Comparison of ENCODE assay signal across 8 cellular contexts in genomic region chr20:47318596-47319516, GRCh38. TPM values are rescaled to one million over a fixed set of nuclear protein-coding genes. Genes with fewer than 3 reads are reported as not detected.
A peak's percentile ranks its signal among the peaks of the same experiment; 100 is the strongest.
DNase-seq lines count a peak whose midpoint lies in the region; ATAC-seq and TF ChIP-seq lines count a peak whose summit lies in the region.

No MANE protein-coding gene starts in this region.

- H3K4me1 Mint-ChIP-seq in activated T-helper 2 cell treated with anti-CD3 and anti-CD28 coated beads, Interferon-gamma antibody, Interleukin-2, Interleukin-4, amounts not matched to agents 10 μg/mL and 5 μg/mL and 100 μg/mL, durations not matched to agents 14 hours and 24 hours and 36 hours (ENCODE audit: low read depth): peaks cover 48% of the 10 kb centered on the region
- peaks cover 61% of the 10 kb centered on the region for H3K4me1 Mint-ChIP-seq in nephron

- TF ChIP-seq CTCF in C4-2B (conservative IDR thresholded peaks at IDR 0.05) (no peak), nephron (IDR thresholded peaks at IDR 0.05; ENCODE audit: unreplicated experiment in 3 of 3) (no peak)

- peaks cover 17% of the 10 kb centered on the region for H3K36me3 Mint-ChIP-seq in activated T-helper 2 cell treated with anti-CD3 and anti-CD28 coated beads, Interferon-gamma antibody, Interleukin-2, Interleukin-4, amounts not matched to agents 10 μg/mL and 5 μg/mL and 100 μg/mL, durations not matched to agents 14 hours and 24 hours and 36 hours (ENCODE audit: low read depth)
- no peaks in the 10 kb centered on the region for H3K36me3 Mint-ChIP-seq in nephron (ENCODE audit: low read depth)

- peak; percentile 72 for DNase-seq in LHCN-M2 (ENCODE audit: low read depth)
- DNase-seq in activated T-helper 2 cell treated with anti-CD3 and anti-CD28 coated beads, Interferon-gamma antibody, Interleukin-2, Interleukin-4, amounts not matched to agents 10 μg/mL and 5 μg/mL and 100 μg/mL, durations not matched to agents 14 hours and 24 hours and 36 hours (ENCODE audit: low spot score): peak; percentile 9
- peak; percentile 76 for DNase-seq in globus pallidus (ENCODE audit: low spot score)
- DNase-seq in activated gamma-delta T cell treated with Interleukin-2 at 50 U/mL for 16 hours: no peak

- no peak for ATAC-seq in GM19455 (IDR thresholded peaks at IDR 0.05; ENCODE audit: unreplicated experiment)
- no peak for ATAC-seq in GM21367 (IDR thresholded peaks at IDR 0.05; ENCODE audit: unreplicated experiment)

- peak overlapping the region; percentile 87 for H3K27ac Mint-ChIP-seq in activated T-helper 2 cell treated with anti-CD3 and anti-CD28 coated beads, Interferon-gamma antibody, Interleukin-2, Interleukin-4, amounts not matched to agents 10 μg/mL and 5 μg/mL and 100 μg/mL, durations not matched to agents 14 hours and 24 hours and 36 hours
- H3K27ac Mint-ChIP-seq in nephron: peak overlapping the region; percentile 99 to 100 (median 100)

- no peaks in the 10 kb centered on the region for H3K9me3 Mint-ChIP-seq in activated T-helper 2 cell treated with anti-CD3 and anti-CD28 coated beads, Interferon-gamma antibody, Interleukin-2, Interleukin-4, amounts not matched to agents 10 μg/mL and 5 μg/mL and 100 μg/mL, durations not matched to agents 14 hours and 24 hours and 36 hours
- H3K9me3 Mint-ChIP-seq in nephron: no peaks in the 10 kb centered on the region

- no peaks in the 10 kb centered on the region for H3K27me3 Mint-ChIP-seq in activated T-helper 2 cell treated with anti-CD3 and anti-CD28 coated beads, Interferon-gamma antibody, Interleukin-2, Interleukin-4, amounts not matched to agents 10 μg/mL and 5 μg/mL and 100 μg/mL, durations not matched to agents 14 hours and 24 hours and 36 hours (ENCODE audit: low read depth)
- H3K27me3 Mint-ChIP-seq in nephron (ENCODE audit: low read depth): no peaks in the 10 kb centered on the region

- intact Hi-C loops in activated T-helper 2 cell treated with anti-CD3 and anti-CD28 coated beads, Interferon-gamma antibody, Interleukin-2, Interleukin-4, amounts not matched to agents 10 μg/mL and 5 μg/mL and 100 μg/mL, durations not matched to agents 14 hours and 24 hours and 36 hours (cut with micrococcal nuclease): loop anchor here (5.0 kb wide), 1 partner anchor 63 kb away; no protein-coding TSS in a partner anchor

- H3K27ac ChIP-seq in C4-2B: peak overlapping the region; percentile 92

- peak overlapping the region; percentile 33 for H3K4me3 Mint-ChIP-seq in activated T-helper 2 cell treated with anti-CD3 and anti-CD28 coated beads, Interferon-gamma antibody, Interleukin-2, Interleukin-4, amounts not matched to agents 10 μg/mL and 5 μg/mL and 100 μg/mL, durations not matched to agents 14 hours and 24 hours and 36 hours (ENCODE audit: low read depth)
- H3K4me3 Mint-ChIP-seq in nephron: peak overlapping the region; percentile 59 to 71 (median 68)

RNA-seq across cellular contexts. Expression of gene ZMYND8, which starts 37.6 kb away (rescaled TPM):
- total RNA-seq in LHCN-M2 (2014; rRNA removed): 50.1 and 56.4 TPM in 2 replicates
- 15.4 TPM for polyA plus RNA-seq in LHCN-M2 (2012)
- total RNA-seq in activated T-helper 2 cell treated with anti-CD3 and anti-CD28 coated beads, Interferon-gamma antibody, Interleukin-2, Interleukin-4, amounts not matched to agents 10 μg/mL and 5 μg/mL and 100 μg/mL, durations not matched to agents 14 hours and 24 hours and 36 hours: 45.7 and 46.7 TPM in 2 replicates
